7 cellular contexts compared by ENCODE assay signal in genomic region chr1:35076426-35076825, GRCh38. TPM values are rescaled to one million over a fixed set of nuclear protein-coding genes. Genes with fewer than 3 reads are reported as not detected.
DNase-seq lines count a peak whose midpoint lies in the region; FAIRE-seq and TF ChIP-seq lines count a peak whose summit lies in the region.
"Not testable (repeated sequence)": the region's sequence is repeated elsewhere in the genome, so short reads cannot be mapped to it uniquely, and the experiment has no call there.

No MANE protein-coding gene starts in this region.

- not testable (repeated sequence) for H3K4me2 ChIP-seq in mammary epithelial cell (ENCODE audit: insufficient read depth, low read depth, low read length); fibroblast of lung (ENCODE audit: extremely low read depth, insufficient read depth, low read length)

- BruUV-seq in mammary epithelial cell (replicated peaks; lab: Mats Ljungman, UMichigan): not testable (repeated sequence)

- not testable (repeated sequence) for TF ChIP-seq CTCF in adrenal gland (IDR thresholded peaks at IDR 0.05); mammary epithelial cell (conservative IDR thresholded peaks at IDR 0.05 in 1 of 2, IDR thresholded peaks at IDR 0.05 in 1 of 2; ENCODE audit: extremely low read depth in 1 of 2, insufficient read depth in 1 of 2, low read depth in 1 of 2, low read length in 2 of 2); fibroblast of lung (conservative IDR thresholded peaks at IDR 0.05 in 1 of 2, IDR thresholded peaks at IDR 0.05 in 1 of 2; ENCODE audit: low read depth in 1 of 2, low read length in 2 of 2)

- not testable (repeated sequence) for H2AFZ ChIP-seq in mammary epithelial cell (ENCODE audit: low read depth, low read length); fibroblast of lung (ENCODE audit: low read length)

- CTCF ChIA-PET in mammary epithelial cell (lab: Charles Lee; ENCODE audit: low non-redundant PET): not testable (repeated sequence)

- not testable (repeated sequence) for H3K27ac ChIP-seq in adrenal gland; mammary epithelial cell (ENCODE audit: insufficient read depth, low read depth, low read length); fibroblast of lung (ENCODE audit: insufficient read depth, low read length)

- DNase-seq in EL: peak; percentile 56
- peak; percentile 43 for DNase-seq in HS-27A (ENCODE audit: low read depth)
- DNase-seq in RCC 7860 (ENCODE audit: low spot score): peak; percentile 39
- peak in 6 of 7 donors; percentile 39 to 67 (median 59) for DNase-seq in adrenal gland
- DNase-seq in mammary epithelial cell: peak; percentile 82
- DNase-seq in fibroblast of lung (ENCODE audit: low read depth in 2 of 2): peak; percentile 24 to 58
- DNase-seq in glomerular visceral epithelial cell (ENCODE audit: extremely low spot score): peak; percentile 13

- intact Hi-C loops in adrenal gland (cut with DNase I); mammary epithelial cell (cut with micrococcal nuclease): not testable (repeated sequence)

- not testable (repeated sequence) for H3K27me3 ChIP-seq in adrenal gland; mammary epithelial cell (ENCODE audit: insufficient read depth, low read length); fibroblast of lung (ENCODE audit: control insufficient read depth, insufficient read depth, low read length)

- not testable (repeated sequence) for H3K36me3 ChIP-seq in adrenal gland (replicated peaks in 1 of 2); mammary epithelial cell (ENCODE audit: insufficient read depth, low read length); fibroblast of lung (ENCODE audit: control insufficient read depth, insufficient read depth, low read length)

- H3K4me1 ChIP-seq in adrenal gland (replicated peaks in 1 of 2): peaks cover 0 to 15% of the 10 kb centered on the region in 2 donors
- H3K4me1 ChIP-seq in mammary epithelial cell (ENCODE audit: insufficient read depth, low read length); fibroblast of lung (ENCODE audit: control insufficient read depth, extremely low read depth, insufficient read depth, low read length): not testable (repeated sequence)

- not testable (repeated sequence) for H4K20me1 ChIP-seq in mammary epithelial cell (ENCODE audit: insufficient read depth, low read length); fibroblast of lung (ENCODE audit: control insufficient read depth, extremely low read depth, insufficient read depth, low read length)

- dilution Hi-C loops in mammary epithelial cell (cut with HindIII; ENCODE audit: low sequenced_read_pairs): not testable (repeated sequence)

- FAIRE-seq in RCC 7860 (lab: Jason Lieb, UNC): not testable (repeated sequence)

- H3K79me2 ChIP-seq in mammary epithelial cell (ENCODE audit: insufficient read depth, low read length) (peaks cover 20% of the 10 kb centered on the region), fibroblast of lung (ENCODE audit: control insufficient read depth, insufficient read depth, low read length) (peaks cover 15% of the 10 kb centered on the region)

- not testable (repeated sequence) for H3K9ac ChIP-seq in mammary epithelial cell (ENCODE audit: insufficient read depth, low read length); fibroblast of lung (ENCODE audit: insufficient read depth, low read length)

- H3K9me3 ChIP-seq in adrenal gland (replicated peaks in 1 of 3); mammary epithelial cell (replicated peaks; ENCODE audit: insufficient read depth, low read length); fibroblast of lung (ENCODE audit: control insufficient read depth, insufficient read depth, low read depth, low read length): not testable (repeated sequence)

- not testable (repeated sequence) for H3K4me3 ChIP-seq in adrenal gland; mammary epithelial cell (replicated peaks in 1 of 3; ENCODE audit: insufficient read depth in 1 of 3, low read depth in 2 of 3, low read length in 3 of 3); fibroblast of lung (replicated peaks in 1 of 4; ENCODE audit: control extremely low read depth in 1 of 4, insufficient read depth in 1 of 4, low read depth in 3 of 4, low read length in 4 of 4)

- in situ Hi-C loops in mammary epithelial cell (cut with MboI; ENCODE audit: low sequenced_read_pairs in 2 of 2): not testable (repeated sequence)

- WGBS in adrenal gland, 4 donors: 49 to 75% (median 65%) methylated on average over 7 to 8 of the region's 8 CpGs
- WGBS in mammary epithelial cell (ENCODE audit: low coverage, missing lambda C conversion rate): 40% methylated on average over 5 of the region's 8 CpGs

- not testable (repeated sequence) for TF ChIP-seq POLR2A in adrenal gland (IDR thresholded peaks at IDR 0.05)

RNA-seq across cellular contexts. Expression of gene ZMYM1, which starts 2.8 kb away (rescaled TPM):
- total RNA-seq in adrenal gland: 10 to 100 TPM in 6 of 8 donors, 1 to 10 TPM in 2; 7.8 to 20.1 (median 12.9) TPM
- polyA plus RNA-seq in adrenal gland: 1 to 10 TPM; 3.7 to 8.9 (median 8.0) TPM
- 10 to 100 TPM; 20.6 to 38.5 TPM for total RNA-seq in mammary epithelial cell
- 10.2 TPM for polyA plus RNA-seq in mammary epithelial cell
- 47.1 TPM for polyA minus RNA-seq in mammary epithelial cell
- 18.5 and 19.0 TPM in 2 replicates for total RNA-seq in fibroblast of lung
- 9.0 and 10.3 TPM in 2 replicates for polyA plus RNA-seq in fibroblast of lung
- 4.0 and 4.9 TPM in 2 replicates for polyA plus RNA-seq in fibroblast of lung (2012)
- polyA minus RNA-seq in fibroblast of lung (ENCODE audit: low replicate concordance): 1.2 and 19.5 TPM in 2 replicates

RNA-seq across cellular contexts. Expression of gene ZMYM6, which starts 44.7 kb away (rescaled TPM):
- total RNA-seq in adrenal gland (10 to 100 TPM in 7 of 8 donors, 1 to 10 TPM in 1; 9.6 to 32.7 (median 22.0) TPM), mammary epithelial cell (10 to 100 TPM; 22.1 to 35.7 TPM), fibroblast of lung (18.0 and 21.1 TPM in 2 replicates)
- polyA plus RNA-seq in adrenal gland (10 to 100 TPM; 15.7 to 28.0 (median 21.6) TPM), mammary epithelial cell (4.7 TPM), fibroblast of lung (9.2 and 12.4 TPM in 2 replicates)
- polyA minus RNA-seq in mammary epithelial cell (27.6 TPM), fibroblast of lung (ENCODE audit: low replicate concordance) (13.3 and 13.4 TPM in 2 replicates)
- 5.8 and 8.3 TPM in 2 replicates for polyA plus RNA-seq in fibroblast of lung (2012)

Comparison
In these comparisons a context has a peak if more than half of its experiments do, and no peak if none do; other contexts are left out.
1. DNase-seq: peak in every context shown above with its lines; median percentile 82 in mammary epithelial cell; 59 in adrenal gland; 56 in EL; 43 in HS-27A; 41 in fibroblast of lung; 39 in RCC 7860; 13 in glomerular visceral epithelial cell.